In genomic region chrX:120085553-120086185, GRCh38 we compare ENCODE assay signal across 13 cellular contexts. TPM values are rescaled to one million over a fixed set of nuclear protein-coding genes. Genes with fewer than 3 reads are reported as not detected.
DNase-seq lines count a peak whose midpoint lies in the region; ATAC-seq, FAIRE-seq and TF ChIP-seq lines count a peak whose summit lies in the region.
"Not testable (repeated sequence)": the region's sequence is repeated elsewhere in the genome, so short reads cannot be mapped to it uniquely, and the experiment has no call there.
"Had no signal": no experiment of that assay in that cellular context is flagged by ENCODE, and none has a peak within 500 bp of the region (broad histone marks: within the 10 kb centered on the region; RNA-seq: fewer than 3 reads in every experiment).

No MANE protein-coding gene starts in this region.

- not testable (repeated sequence) for H4K20me1 ChIP-seq in endothelial cell of umbilical vein (replicated peaks; ENCODE audit: control insufficient read depth, extremely low read depth, insufficient read depth, low read length)

- intact Hi-C loops in CD4-positive, alpha-beta T cell (cut with DNase I, micrococcal nuclease); endothelial cell of umbilical vein (cut with micrococcal nuclease); kidney (cut with DNase I); natural killer cell (cut with micrococcal nuclease): not testable (repeated sequence)

- not testable (repeated sequence) for H3K4me2 ChIP-seq in endothelial cell of umbilical vein (ENCODE audit: insufficient read depth, low read length)

- H3K9me3 Mint-ChIP-seq in CD4-positive, alpha-beta T cell; activated T-cell treated with anti-CD3 and anti-CD28 coated beads, Interleukin-2, amount 50 U/mL, for 4 hours; natural killer cell: not testable (repeated sequence)

- peak; percentile 39 for ATAC-seq in CD4-positive, alpha-beta T cell (ENCODE audit: poor library complexity)
- ATAC-seq in activated T-cell treated with anti-CD3 and anti-CD28 coated beads, Interleukin-2, amount 50 U/mL, for 4 hours: peak; percentile 37 to 38
- peak in 2 of 3 donors; percentile 59 to 62 for ATAC-seq in natural killer cell

- H3K4me3 ChIP-seq in endothelial cell of umbilical vein (replicated peaks in 1 of 3; ENCODE audit: insufficient read depth in 1 of 3, low read depth in 1 of 3, low read length in 3 of 3); kidney (ENCODE audit: low read length in 2 of 2): not testable (repeated sequence)

- H3K36me3 Mint-ChIP-seq in CD4-positive, alpha-beta T cell (ENCODE audit: low read depth); activated T-cell treated with anti-CD3 and anti-CD28 coated beads, Interleukin-2, amount 50 U/mL, for 4 hours (ENCODE audit: insufficient read depth); natural killer cell: not testable (repeated sequence)

- not testable (repeated sequence) for H2AFZ ChIP-seq in endothelial cell of umbilical vein (ENCODE audit: low read depth, low read length)

- not testable (repeated sequence) for H3K27ac Mint-ChIP-seq in CD4-positive, alpha-beta T cell; natural killer cell

- FAIRE-seq in GM19239 (lab: Jason Lieb, UNC) (peak; percentile 91), RCC 7860 (lab: Jason Lieb, UNC) (peak; percentile 17), endothelial cell of umbilical vein (lab: Jason Lieb, UNC) (peak; percentile 96), kidney (lab: Jason Lieb, UNC) (peak; percentile 99)

- H3K4me3 Mint-ChIP-seq in CD4-positive, alpha-beta T cell; activated T-cell treated with anti-CD3 and anti-CD28 coated beads, Interleukin-2, amount 50 U/mL, for 4 hours; natural killer cell: not testable (repeated sequence)

- not testable (repeated sequence) for H3K9me3 ChIP-seq in CD4-positive, alpha-beta T cell (ENCODE audit: control insufficient read depth, low read length); endothelial cell of umbilical vein (replicated peaks; ENCODE audit: control insufficient read depth, insufficient read depth, low read length); kidney (ENCODE audit: control insufficient read depth in 1 of 2, low read length in 2 of 2)

- not testable (repeated sequence) for H3K9ac ChIP-seq in endothelial cell of umbilical vein (replicated peaks; ENCODE audit: extremely low read depth, insufficient read depth, low read length); kidney (ENCODE audit: low read length in 2 of 2)

- CTCF ChIA-PET in CD4-positive, alpha-beta T cell (lab: Charles Lee); endothelial cell of umbilical vein (lab: Charles Lee): not testable (repeated sequence)

- not testable (repeated sequence) for H3K27me3 Mint-ChIP-seq in CD4-positive, alpha-beta T cell; activated T-cell treated with anti-CD3 and anti-CD28 coated beads, Interleukin-2, amount 50 U/mL, for 4 hours (ENCODE audit: low read depth); natural killer cell (ENCODE audit: low read depth in 2 of 2)

- POLR2A ChIA-PET in CD4-positive, alpha-beta T cell (lab: Charles Lee); endothelial cell of umbilical vein (lab: Charles Lee): not testable (repeated sequence)

- BruUV-seq in endothelial cell of umbilical vein (replicated peaks; lab: Mats Ljungman, UMichigan): not testable (repeated sequence)

- not testable (repeated sequence) for H3K9me1 ChIP-seq in endothelial cell of umbilical vein (replicated peaks; ENCODE audit: control insufficient read depth, extremely low read depth, insufficient read depth, low read length)

- dilution Hi-C loops in endothelial cell of umbilical vein (cut with MboI; ENCODE audit: extremely low pct_ligation_motif_present, low sequenced_read_pairs): not testable (repeated sequence)

- not testable (repeated sequence) for H3K4me1 ChIP-seq in endothelial cell of umbilical vein (ENCODE audit: control insufficient read depth, extremely low read depth, insufficient read depth, low read length); kidney (ENCODE audit: control insufficient read depth in 1 of 2, insufficient read depth in 1 of 2, low read depth in 1 of 2, low read length in 2 of 2)

- not testable (repeated sequence) for H3K4me1 Mint-ChIP-seq in CD4-positive, alpha-beta T cell (ENCODE audit: low read depth); activated T-cell treated with anti-CD3 and anti-CD28 coated beads, Interleukin-2, amount 50 U/mL, for 4 hours (ENCODE audit: low read depth); natural killer cell

- not testable (repeated sequence) for H3K36me3 ChIP-seq in endothelial cell of umbilical vein (ENCODE audit: control insufficient read depth in 2 of 2, extremely low read depth in 1 of 2, insufficient read depth in 2 of 2, low read length in 2 of 2); kidney (ENCODE audit: control insufficient read depth in 1 of 2, insufficient read depth in 2 of 2, low read length in 2 of 2)

- not testable (repeated sequence) for H3K27me3 ChIP-seq in CD4-positive, alpha-beta T cell (ENCODE audit: control insufficient read depth, insufficient read depth, low read length); endothelial cell of umbilical vein (ENCODE audit: control insufficient read depth in 2 of 2, insufficient read depth in 2 of 2, low read length in 2 of 2)

- H3K27ac ChIP-seq in CD4-positive, alpha-beta T cell (ENCODE audit: low read depth, low read length); endothelial cell of umbilical vein (ENCODE audit: insufficient read depth, low read depth, low read length); kidney (ENCODE audit: low read depth in 2 of 2, low read length in 2 of 2): not testable (repeated sequence)

- not testable (repeated sequence) for H3K79me2 ChIP-seq in endothelial cell of umbilical vein (ENCODE audit: control insufficient read depth, insufficient read depth, low read length)

- DNase-seq in CD4-positive, alpha-beta T cell; GM19239 (ENCODE audit: insufficient read length, low spot score); RCC 7860 (ENCODE audit: low spot score); activated T-cell treated with anti-CD3 and anti-CD28 coated beads, Interleukin-2, amount 50 U/mL, for 4 hours; endothelial cell of umbilical vein (ENCODE audit: low read depth, low spot score); kidney; natural killer cell: not testable (repeated sequence)

- not testable (repeated sequence) for TF ChIP-seq CTCF in CD4-positive, alpha-beta T cell (IDR thresholded peaks at IDR 0.05); endothelial cell of umbilical vein (IDR thresholded peaks at IDR 0.05; ENCODE audit: extremely low read depth in 1 of 2, insufficient read depth in 1 of 2, low read depth in 1 of 2, low read length in 2 of 2); kidney (IDR thresholded peaks at IDR 0.05; ENCODE audit: borderline replicate concordance, extremely low read depth, insufficient read depth); natural killer cell (IDR thresholded peaks at IDR 0.05)

- not testable (repeated sequence) for TF ChIP-seq POLR2A in endothelial cell of umbilical vein (IDR thresholded peaks at IDR 0.05; ENCODE audit: low read depth, low read length)

RNA-seq across cellular contexts. Expression of gene RHOXF2B, which starts 8.2 kb away (rescaled TPM):
- total RNA-seq in CD4-positive, alpha-beta T cell: not detected
- total RNA-seq in activated T-cell treated with anti-CD3 and anti-CD28 coated beads, Interleukin-2, amount 50 U/mL, for 4 hours: under 1 TPM in 1 of 3 donors, not detected in 2; 0.13 TPM
- not detected in 2 replicates for total RNA-seq in endothelial cell of umbilical vein
- not detected in 2 replicates for polyA plus RNA-seq in endothelial cell of umbilical vein
- not detected in 2 replicates for polyA plus RNA-seq in endothelial cell of umbilical vein (2011; cell fraction: cytosol; rRNA removed)
- not detected in 2 replicates for polyA plus RNA-seq in endothelial cell of umbilical vein (2011; cell fraction: nucleus; rRNA removed)
- not detected in 2 replicates for polyA plus RNA-seq in endothelial cell of umbilical vein (2012)
- polyA minus RNA-seq in endothelial cell of umbilical vein: not detected in 2 replicates
- polyA minus RNA-seq in endothelial cell of umbilical vein (2011; cell fraction: cytosol; rRNA and poly(A)+ RNA removed): not detected
- not detected in 2 replicates for polyA minus RNA-seq in endothelial cell of umbilical vein (2011; cell fraction: nucleus; rRNA and poly(A)+ RNA removed)
- not detected for total RNA-seq in kidney
- polyA plus RNA-seq in kidney (ENCODE audit: insufficient read depth, low read depth, low replicate concordance): not detected
- not detected for total RNA-seq in natural killer cell
- total RNA-seq: A172; CD4-positive, alpha-beta memory T cell; HT-29; MCF 10A; SJSA1 had no signal
- polyA plus RNA-seq: BJ had no signal

RNA-seq across cellular contexts. Expression of gene RHOXF1, which starts 30.0 kb away (rescaled TPM):
- total RNA-seq in CD4-positive, alpha-beta T cell: under 1 TPM in 1 of 2 experiments, not detected in 1; 0.45 TPM
- total RNA-seq in activated T-cell treated with anti-CD3 and anti-CD28 coated beads, Interleukin-2, amount 50 U/mL, for 4 hours: not detected
- total RNA-seq in endothelial cell of umbilical vein: not detected in 2 replicates
- not detected in 2 replicates for polyA plus RNA-seq in endothelial cell of umbilical vein
- polyA plus RNA-seq in endothelial cell of umbilical vein (2011; cell fraction: cytosol; rRNA removed): not detected in 2 replicates
- not detected in 2 replicates for polyA plus RNA-seq in endothelial cell of umbilical vein (2011; cell fraction: nucleus; rRNA removed)
- polyA plus RNA-seq in endothelial cell of umbilical vein (2012): not detected in 2 replicates
- polyA minus RNA-seq in endothelial cell of umbilical vein: not detected in 2 replicates
- not detected for polyA minus RNA-seq in endothelial cell of umbilical vein (2011; cell fraction: cytosol; rRNA and poly(A)+ RNA removed)
- polyA minus RNA-seq in endothelial cell of umbilical vein (2011; cell fraction: nucleus; rRNA and poly(A)+ RNA removed): not detected in 2 replicates
- total RNA-seq in kidney: 0.79 TPM
- polyA plus RNA-seq in kidney (ENCODE audit: insufficient read depth, low read depth, low replicate concordance): 0.97 TPM
- total RNA-seq in natural killer cell: 1 to 10 TPM in 2 of 3 donors, not detected in 1; 1.4 to 2.6 TPM
- total RNA-seq: A172, HT-29, MCF 10A, SJSA1 had no signal
- polyA plus RNA-seq: BJ had no signal
